Comparison of ENCODE assay signal across 2 cellular contexts in the genomic region with DNA sequence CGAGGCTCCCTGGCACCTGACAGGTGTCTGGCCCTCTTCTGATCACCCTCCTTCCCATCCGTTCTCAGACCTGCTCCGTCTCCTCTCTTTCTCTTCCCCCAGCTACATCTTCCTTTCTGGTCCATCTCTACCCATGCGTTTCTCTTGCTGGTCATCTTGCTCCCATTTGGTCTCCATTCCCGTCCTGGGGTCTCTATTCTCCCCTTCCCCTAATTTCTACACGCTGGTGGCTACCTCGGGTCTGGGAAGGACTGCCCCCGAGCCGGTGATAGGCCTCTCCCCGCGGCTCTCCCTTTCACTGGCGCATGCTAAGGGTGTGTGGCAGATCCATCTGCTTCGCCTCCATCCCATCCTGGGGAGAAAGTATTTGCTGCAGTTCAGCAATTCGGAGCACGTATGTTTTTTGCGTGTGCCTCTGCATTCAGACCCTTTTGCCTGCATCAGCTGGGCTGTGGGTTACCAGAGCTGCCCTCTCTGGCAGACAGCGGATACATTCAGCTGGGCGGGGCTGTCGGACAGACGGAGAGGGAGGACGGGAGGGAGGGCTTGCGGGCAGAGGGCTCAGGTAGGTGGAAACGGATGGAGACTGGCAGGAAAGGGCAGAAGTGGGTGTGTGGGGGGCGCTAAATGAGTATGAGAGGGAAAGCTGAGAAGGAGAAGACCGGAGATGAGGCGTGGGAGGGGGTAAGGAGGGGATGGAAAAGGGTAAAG.
A peak's percentile ranks its signal among the peaks of the same experiment; 100 is the strongest.
TF ChIP-seq lines count a peak whose summit lies in the region.

No MANE protein-coding gene starts in this region.

TF ChIP-seq in GM12891, 5 proteins besides CTCF, POLR2A, EP300 and RAD21:
- TF ChIP-seq TAF1 (IDR thresholded peaks at IDR 0.05; ENCODE audit: low read depth, low read length) (no peak), PAX5 (IDR thresholded peaks at IDR 0.05; ENCODE audit: insufficient read depth, low read length, severe bottlenecking) (no peak), SPI1 (IDR thresholded peaks at IDR 0.05; ENCODE audit: low read depth, low read length) (no peak), POLR2AphosphoS5 (IDR thresholded peaks at IDR 0.05; ENCODE audit: low read depth, low read length) (no peak), POU2F2 (IDR thresholded peaks at IDR 0.05; ENCODE audit: low read depth, low read length) (no peak)

TF ChIP-seq in K562, 482 proteins besides CTCF, POLR2A, EP300 and RAD21 (continues in another document):
- TF ChIP-seq SREBF1 (IDR thresholded peaks at IDR 0.05; ENCODE audit: borderline replicate concordance, low read depth, low read length) (no peak), RBM14 (IDR thresholded peaks at IDR 0.05; ENCODE audit: borderline replicate concordance, insufficient read depth, low read depth, low read length) (no peak), CBX5 (IDR thresholded peaks at IDR 0.05; ENCODE audit: borderline replicate concordance, low read depth) (no peak), ESRRA (IDR thresholded peaks at IDR 0.05; ENCODE audit: borderline replicate concordance, low read depth) (no peak), MEF2D (tag; conservative IDR thresholded peaks at IDR 0.05; ENCODE audit: low read depth) (no peak), SMAD3 (CRISPR knock-in tag; conservative IDR thresholded peaks at IDR 0.05) (no peak), ZNF445 (CRISPR knock-in tag; IDR thresholded peaks at IDR 0.05; ENCODE audit: low read depth) (no peak), ZC3H11A (IDR thresholded peaks at IDR 0.05; ENCODE audit: low read depth, low read length) (no peak), THRAP3 (IDR thresholded peaks at IDR 0.05; ENCODE audit: borderline replicate concordance) (no peak), TAF1 (IDR thresholded peaks at IDR 0.05; ENCODE audit: control insufficient read depth, extremely low read depth, insufficient read depth, low read length, severe bottlenecking) (no peak), KLF6 (CRISPR knock-in tag; IDR thresholded peaks at IDR 0.05; ENCODE audit: borderline replicate concordance) (no peak), ZBTB1 (CRISPR knock-in tag; IDR thresholded peaks at IDR 0.05; ENCODE audit: borderline replicate concordance, low read depth) (no peak), ZNF24 (IDR thresholded peaks at IDR 0.05) (no peak), ILK (tag; IDR thresholded peaks at IDR 0.05; ENCODE audit: borderline replicate concordance, low read depth) (no peak), ZNF507 (tag; conservative IDR thresholded peaks at IDR 0.05) (no peak), NFXL1 (CRISPR knock-in tag; IDR thresholded peaks at IDR 0.05) (no peak), HSF4 (CRISPR knock-in tag; IDR thresholded peaks at IDR 0.05; ENCODE audit: borderline replicate concordance) (no peak), HLTF (IDR thresholded peaks at IDR 0.05) (no peak), CSDE1 (IDR thresholded peaks at IDR 0.05) (no peak), DPF2 (IDR thresholded peaks at IDR 0.05) (no peak), TCFL5 (CRISPR knock-in tag; conservative IDR thresholded peaks at IDR 0.05) (no peak), PTRF (tag; IDR thresholded peaks at IDR 0.05) (no peak), ZNF589 (CRISPR knock-in tag; IDR thresholded peaks at IDR 0.05; ENCODE audit: low read depth) (no peak), CTBP1 (IDR thresholded peaks at IDR 0.05; ENCODE audit: borderline replicate concordance) (peak; percentile 26; the same call in 1 of the 2 replicates), HDAC6 (IDR thresholded peaks at IDR 0.05; ENCODE audit: low read depth, low read length) (no peak), ZBTB17 (CRISPR knock-in tag; IDR thresholded peaks at IDR 0.05) (no peak), MCM3 (IDR thresholded peaks at IDR 0.05) (no peak), DACH1 (IDR thresholded peaks at IDR 0.05; ENCODE audit: partially characterized antibody) (peak; percentile 13), MAFK (IDR thresholded peaks at IDR 0.05; ENCODE audit: low read length) (no peak), HNRNPK (IDR thresholded peaks at IDR 0.05; ENCODE audit: low read depth, low read length, poor library complexity, severe bottlenecking) (no peak)
- TF ChIP-seq, protein P1, sequence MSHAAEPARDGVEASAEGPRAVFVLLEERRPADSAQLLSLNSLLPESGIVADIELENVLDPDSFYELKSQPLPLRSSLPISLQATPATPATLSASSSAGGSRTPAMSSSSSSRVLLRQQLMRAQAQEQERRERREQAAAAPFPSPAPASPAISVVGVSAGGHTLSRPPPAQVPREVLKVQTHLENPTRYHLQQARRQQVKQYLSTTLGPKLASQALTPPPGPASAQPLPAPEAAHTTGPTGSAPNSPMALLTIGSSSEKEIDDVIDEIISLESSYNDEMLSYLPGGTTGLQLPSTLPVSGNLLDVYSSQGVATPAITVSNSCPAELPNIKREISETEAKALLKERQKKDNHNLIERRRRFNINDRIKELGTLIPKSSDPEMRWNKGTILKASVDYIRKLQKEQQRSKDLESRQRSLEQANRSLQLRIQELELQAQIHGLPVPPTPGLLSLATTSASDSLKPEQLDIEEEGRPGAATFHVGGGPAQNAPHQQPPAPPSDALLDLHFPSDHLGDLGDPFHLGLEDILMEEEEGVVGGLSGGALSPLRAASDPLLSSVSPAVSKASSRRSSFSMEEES (CRISPR knock-in tag; IDR thresholded peaks at IDR 0.05): no peak
- TF ChIP-seq, protein P2, sequence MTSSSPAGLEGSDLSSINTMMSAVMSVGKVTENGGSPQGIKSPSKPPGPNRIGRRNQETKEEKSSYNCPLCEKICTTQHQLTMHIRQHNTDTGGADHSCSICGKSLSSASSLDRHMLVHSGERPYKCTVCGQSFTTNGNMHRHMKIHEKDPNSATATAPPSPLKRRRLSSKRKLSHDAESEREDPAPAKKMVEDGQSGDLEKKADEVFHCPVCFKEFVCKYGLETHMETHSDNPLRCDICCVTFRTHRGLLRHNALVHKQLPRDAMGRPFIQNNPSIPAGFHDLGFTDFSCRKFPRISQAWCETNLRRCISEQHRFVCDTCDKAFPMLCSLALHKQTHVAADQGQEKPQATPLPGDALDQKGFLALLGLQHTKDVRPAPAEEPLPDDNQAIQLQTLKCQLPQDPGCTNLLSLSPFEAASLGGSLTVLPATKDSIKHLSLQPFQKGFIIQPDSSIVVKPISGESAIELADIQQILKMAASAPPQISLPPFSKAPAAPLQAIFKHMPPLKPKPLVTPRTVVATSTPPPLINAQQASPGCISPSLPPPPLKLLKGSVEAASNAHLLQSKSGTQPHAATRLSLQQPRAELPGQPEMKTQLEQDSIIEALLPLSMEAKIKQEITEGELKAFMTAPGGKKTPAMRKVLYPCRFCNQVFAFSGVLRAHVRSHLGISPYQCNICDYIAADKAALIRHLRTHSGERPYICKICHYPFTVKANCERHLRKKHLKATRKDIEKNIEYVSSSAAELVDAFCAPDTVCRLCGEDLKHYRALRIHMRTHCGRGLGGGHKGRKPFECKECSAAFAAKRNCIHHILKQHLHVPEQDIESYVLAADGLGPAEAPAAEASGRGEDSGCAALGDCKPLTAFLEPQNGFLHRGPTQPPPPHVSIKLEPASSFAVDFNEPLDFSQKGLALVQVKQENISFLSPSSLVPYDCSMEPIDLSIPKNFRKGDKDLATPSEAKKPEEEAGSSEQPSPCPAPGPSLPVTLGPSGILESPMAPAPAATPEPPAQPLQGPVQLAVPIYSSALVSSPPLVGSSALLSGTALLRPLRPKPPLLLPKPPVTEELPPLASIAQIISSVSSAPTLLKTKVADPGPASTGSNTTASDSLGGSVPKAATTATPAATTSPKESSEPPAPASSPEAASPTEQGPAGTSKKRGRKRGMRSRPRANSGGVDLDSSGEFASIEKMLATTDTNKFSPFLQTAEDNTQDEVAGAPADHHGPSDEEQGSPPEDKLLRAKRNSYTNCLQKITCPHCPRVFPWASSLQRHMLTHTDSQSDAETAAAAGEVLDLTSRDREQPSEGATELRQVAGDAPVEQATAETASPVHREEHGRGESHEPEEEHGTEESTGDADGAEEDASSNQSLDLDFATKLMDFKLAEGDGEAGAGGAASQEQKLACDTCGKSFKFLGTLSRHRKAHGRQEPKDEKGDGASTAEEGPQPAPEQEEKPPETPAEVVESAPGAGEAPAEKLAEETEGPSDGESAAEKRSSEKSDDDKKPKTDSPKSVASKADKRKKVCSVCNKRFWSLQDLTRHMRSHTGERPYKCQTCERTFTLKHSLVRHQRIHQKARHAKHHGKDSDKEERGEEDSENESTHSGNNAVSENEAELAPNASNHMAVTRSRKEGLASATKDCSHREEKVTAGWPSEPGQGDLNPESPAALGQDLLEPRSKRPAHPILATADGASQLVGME (CRISPR knock-in tag; IDR thresholded peaks at IDR 0.05): no peak
- TF ChIP-seq, protein P3, sequence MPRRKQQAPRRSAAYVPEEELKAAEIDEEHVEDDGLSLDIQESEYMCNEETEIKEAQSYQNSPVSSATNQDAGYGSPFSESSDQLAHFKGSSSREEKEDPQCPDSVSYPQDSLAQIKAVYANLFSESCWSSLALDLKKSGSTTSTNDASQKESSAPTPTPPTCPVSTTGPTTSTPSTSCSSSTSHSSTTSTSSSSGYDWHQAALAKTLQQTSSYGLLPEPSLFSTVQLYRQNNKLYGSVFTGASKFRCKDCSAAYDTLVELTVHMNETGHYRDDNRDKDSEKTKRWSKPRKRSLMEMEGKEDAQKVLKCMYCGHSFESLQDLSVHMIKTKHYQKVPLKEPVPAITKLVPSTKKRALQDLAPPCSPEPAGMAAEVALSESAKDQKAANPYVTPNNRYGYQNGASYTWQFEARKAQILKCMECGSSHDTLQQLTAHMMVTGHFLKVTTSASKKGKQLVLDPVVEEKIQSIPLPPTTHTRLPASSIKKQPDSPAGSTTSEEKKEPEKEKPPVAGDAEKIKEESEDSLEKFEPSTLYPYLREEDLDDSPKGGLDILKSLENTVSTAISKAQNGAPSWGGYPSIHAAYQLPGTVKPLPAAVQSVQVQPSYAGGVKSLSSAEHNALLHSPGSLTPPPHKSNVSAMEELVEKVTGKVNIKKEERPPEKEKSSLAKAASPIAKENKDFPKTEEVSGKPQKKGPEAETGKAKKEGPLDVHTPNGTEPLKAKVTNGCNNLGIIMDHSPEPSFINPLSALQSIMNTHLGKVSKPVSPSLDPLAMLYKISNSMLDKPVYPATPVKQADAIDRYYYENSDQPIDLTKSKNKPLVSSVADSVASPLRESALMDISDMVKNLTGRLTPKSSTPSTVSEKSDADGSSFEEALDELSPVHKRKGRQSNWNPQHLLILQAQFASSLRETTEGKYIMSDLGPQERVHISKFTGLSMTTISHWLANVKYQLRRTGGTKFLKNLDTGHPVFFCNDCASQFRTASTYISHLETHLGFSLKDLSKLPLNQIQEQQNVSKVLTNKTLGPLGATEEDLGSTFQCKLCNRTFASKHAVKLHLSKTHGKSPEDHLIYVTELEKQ (CRISPR knock-in tag; IDR thresholded peaks at IDR 0.05): no peak
- TF ChIP-seq, protein P4, sequence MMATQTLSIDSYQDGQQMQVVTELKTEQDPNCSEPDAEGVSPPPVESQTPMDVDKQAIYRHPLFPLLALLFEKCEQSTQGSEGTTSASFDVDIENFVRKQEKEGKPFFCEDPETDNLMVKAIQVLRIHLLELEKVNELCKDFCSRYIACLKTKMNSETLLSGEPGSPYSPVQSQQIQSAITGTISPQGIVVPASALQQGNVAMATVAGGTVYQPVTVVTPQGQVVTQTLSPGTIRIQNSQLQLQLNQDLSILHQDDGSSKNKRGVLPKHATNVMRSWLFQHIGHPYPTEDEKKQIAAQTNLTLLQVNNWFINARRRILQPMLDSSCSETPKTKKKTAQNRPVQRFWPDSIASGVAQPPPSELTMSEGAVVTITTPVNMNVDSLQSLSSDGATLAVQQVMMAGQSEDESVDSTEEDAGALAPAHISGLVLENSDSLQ (IDR thresholded peaks at IDR 0.05): no peak
- TF ChIP-seq, protein P5, sequence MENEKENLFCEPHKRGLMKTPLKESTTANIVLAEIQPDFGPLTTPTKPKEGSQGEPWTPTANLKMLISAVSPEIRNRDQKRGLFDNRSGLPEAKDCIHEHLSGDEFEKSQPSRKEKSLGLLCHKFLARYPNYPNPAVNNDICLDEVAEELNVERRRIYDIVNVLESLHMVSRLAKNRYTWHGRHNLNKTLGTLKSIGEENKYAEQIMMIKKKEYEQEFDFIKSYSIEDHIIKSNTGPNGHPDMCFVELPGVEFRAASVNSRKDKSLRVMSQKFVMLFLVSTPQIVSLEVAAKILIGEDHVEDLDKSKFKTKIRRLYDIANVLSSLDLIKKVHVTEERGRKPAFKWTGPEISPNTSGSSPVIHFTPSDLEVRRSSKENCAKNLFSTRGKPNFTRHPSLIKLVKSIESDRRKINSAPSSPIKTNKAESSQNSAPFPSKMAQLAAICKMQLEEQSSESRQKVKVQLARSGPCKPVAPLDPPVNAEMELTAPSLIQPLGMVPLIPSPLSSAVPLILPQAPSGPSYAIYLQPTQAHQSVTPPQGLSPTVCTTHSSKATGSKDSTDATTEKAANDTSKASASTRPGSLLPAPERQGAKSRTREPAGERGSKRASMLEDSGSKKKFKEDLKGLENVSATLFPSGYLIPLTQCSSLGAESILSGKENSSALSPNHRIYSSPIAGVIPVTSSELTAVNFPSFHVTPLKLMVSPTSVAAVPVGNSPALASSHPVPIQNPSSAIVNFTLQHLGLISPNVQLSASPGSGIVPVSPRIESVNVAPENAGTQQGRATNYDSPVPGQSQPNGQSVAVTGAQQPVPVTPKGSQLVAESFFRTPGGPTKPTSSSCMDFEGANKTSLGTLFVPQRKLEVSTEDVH (IDR thresholded peaks at IDR 0.05; ENCODE audit: low read depth, partially characterized antibody): no peak
- TF ChIP-seq, protein P6, sequence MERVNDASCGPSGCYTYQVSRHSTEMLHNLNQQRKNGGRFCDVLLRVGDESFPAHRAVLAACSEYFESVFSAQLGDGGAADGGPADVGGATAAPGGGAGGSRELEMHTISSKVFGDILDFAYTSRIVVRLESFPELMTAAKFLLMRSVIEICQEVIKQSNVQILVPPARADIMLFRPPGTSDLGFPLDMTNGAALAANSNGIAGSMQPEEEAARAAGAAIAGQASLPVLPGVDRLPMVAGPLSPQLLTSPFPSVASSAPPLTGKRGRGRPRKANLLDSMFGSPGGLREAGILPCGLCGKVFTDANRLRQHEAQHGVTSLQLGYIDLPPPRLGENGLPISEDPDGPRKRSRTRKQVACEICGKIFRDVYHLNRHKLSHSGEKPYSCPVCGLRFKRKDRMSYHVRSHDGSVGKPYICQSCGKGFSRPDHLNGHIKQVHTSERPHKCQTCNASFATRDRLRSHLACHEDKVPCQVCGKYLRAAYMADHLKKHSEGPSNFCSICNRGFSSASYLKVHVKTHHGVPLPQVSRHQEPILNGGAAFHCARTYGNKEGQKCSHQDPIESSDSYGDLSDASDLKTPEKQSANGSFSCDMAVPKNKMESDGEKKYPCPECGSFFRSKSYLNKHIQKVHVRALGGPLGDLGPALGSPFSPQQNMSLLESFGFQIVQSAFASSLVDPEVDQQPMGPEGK (CRISPR knock-in tag; IDR thresholded peaks at IDR 0.05; ENCODE audit: borderline replicate concordance): no peak
- TF ChIP-seq, protein P7, sequence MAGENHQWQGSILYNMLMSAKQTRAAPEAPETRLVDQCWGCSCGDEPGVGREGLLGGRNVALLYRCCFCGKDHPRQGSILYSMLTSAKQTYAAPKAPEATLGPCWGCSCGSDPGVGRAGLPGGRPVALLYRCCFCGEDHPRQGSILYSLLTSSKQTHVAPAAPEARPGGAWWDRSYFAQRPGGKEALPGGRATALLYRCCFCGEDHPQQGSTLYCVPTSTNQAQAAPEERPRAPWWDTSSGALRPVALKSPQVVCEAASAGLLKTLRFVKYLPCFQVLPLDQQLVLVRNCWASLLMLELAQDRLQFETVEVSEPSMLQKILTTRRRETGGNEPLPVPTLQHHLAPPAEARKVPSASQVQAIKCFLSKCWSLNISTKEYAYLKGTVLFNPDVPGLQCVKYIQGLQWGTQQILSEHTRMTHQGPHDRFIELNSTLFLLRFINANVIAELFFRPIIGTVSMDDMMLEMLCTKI (IDR thresholded peaks at IDR 0.05; ENCODE audit: partially characterized antibody): no peak
